17 cellular contexts compared by ENCODE assay signal in the genomic region with DNA sequence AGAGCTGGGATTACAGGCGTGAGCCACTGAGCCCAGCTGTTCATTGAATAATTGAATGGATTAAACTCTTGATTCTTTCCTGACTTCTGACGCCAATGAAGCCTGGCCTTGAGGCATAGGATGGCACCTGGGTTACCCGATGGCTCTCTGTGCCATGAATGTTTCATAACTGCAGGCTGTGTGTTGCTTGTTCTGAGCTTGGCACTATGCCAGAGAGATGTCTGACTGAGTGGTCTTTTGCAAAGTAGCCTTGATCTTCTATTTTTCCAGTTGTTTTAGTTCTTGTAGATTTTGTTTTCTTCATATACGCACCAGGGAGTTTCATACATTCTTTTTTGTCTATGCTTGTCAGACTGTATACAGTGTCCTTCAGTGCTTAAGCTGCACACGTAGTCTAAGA. TPM values are rescaled to one million over a fixed set of nuclear protein-coding genes. Genes with fewer than 3 reads are reported as not detected.
"Had no signal": no experiment of that assay in that cellular context is flagged by ENCODE, and none has a peak within 500 bp of the region (broad histone marks: within the 10 kb centered on the region; RNA-seq: fewer than 3 reads in every experiment).

No MANE protein-coding gene starts in this region.

- H3K4me3 ChIP-seq: pancreas, thyroid gland had no signal

- H3K9me3 ChIP-seq: pancreas, thyroid gland had no signal

- H3K36me3 ChIP-seq: pancreas, thyroid gland had no signal

- DNase-seq: activated CD4-positive, alpha-beta T cell treated with anti-CD3 and anti-CD28 coated beads, Interleukin-2, amount 50 U/mL, for 48 hours; activated naive CD4-positive, alpha-beta T cell treated with Interleukin-2 at 50 U/mL for 16 hours; activated naive CD8-positive, alpha-beta T cell treated with anti-CD3 and anti-CD28 coated beads, Interleukin-2, amount 50 U/mL, for 24 hours; aorta; cerebellar nuclear complex; effector memory CD4-positive, alpha-beta T cell; foreskin melanocyte; kidney glomerular epithelial cell; left ventricle myocardium superior; mesenchymal stem cell; naive thymus-derived CD8-positive, alpha-beta T cell; pancreas; stimulated activated CD4-positive, alpha-beta T cell treated with anti-CD3 and anti-CD28 coated beads, Interleukin-12 subunit alpha, Interleukin-12 subunit beta, amount 100 ng/mL, for 4 hours; stimulated activated CD4-positive, alpha-beta T cell treated with anti-CD3 and anti-CD28 coated beads, Interleukin-2, amount 100 ng/mL, for 24 hours; thyroid gland had no signal

- H3K27me3 ChIP-seq: pancreas, thyroid gland had no signal

- H3K4me1 ChIP-seq: thyroid gland had no signal

- ATAC-seq: activated naive CD8-positive, alpha-beta T cell treated with anti-CD3 and anti-CD28 coated beads, Interleukin-2, amount 50 U/mL, for 24 hours; activated T-helper 17 cell treated with anti-CD3 and anti-CD28 coated beads, Interleukin-2, amount 50 U/mL, for 72 hours; left ventricle myocardium superior; naive thymus-derived CD8-positive, alpha-beta T cell; pancreas; stimulated activated effector memory CD8-positive, alpha-beta T cell treated with anti-CD3 and anti-CD28 coated beads, Interleukin-12 subunit alpha, Interleukin-12 subunit beta, amount 100 ng/mL, for 72 hours had no signal

RNA-seq across cellular contexts. Expression of gene AK4, which starts 38.5 kb away (rescaled TPM):
- polyA plus RNA-seq: naive thymus-derived CD8-positive, alpha-beta T cell had no signal
